ENCODE assay signal across 18 cellular contexts in the genomic region with DNA sequence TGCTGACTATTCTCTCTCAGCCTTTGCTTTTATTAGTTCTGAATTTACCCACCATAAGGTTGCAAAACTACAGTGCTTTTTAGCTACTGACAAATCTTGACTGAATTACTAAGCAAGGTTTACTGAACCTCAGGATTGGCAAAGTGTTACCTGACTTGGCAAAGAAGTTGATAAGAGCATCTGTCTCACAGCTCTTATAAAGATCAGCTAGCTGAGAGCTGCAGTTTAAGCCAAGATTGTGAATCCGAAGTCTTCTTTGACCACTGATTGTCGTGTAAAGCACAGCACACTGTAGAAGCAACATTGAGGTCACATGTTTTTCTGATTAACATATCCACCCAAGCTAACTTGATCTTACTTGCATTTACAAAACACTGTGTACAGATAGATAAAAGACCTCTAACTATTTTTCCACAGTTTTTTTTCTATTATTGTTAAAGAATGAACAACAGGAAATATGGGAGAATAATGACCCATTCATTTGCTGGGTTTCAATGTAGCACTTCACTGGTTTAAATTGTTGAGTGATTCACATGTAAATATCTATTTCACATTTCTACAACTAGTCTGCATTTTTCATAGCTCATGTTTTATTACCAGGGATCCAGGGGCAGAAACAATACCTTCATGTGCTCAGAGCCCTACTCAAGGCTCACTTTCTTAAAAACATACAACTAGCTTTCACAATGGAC.
"Had no signal": no experiment of that assay in that cellular context is flagged by ENCODE, and none has a peak within 500 bp of the region (broad histone marks: within the 10 kb centered on the region; RNA-seq: fewer than 3 reads in every experiment).

No MANE protein-coding gene starts in this region.

- H3K4me3 Mint-ChIP-seq: activated CD8-positive, alpha-beta T cell treated with anti-CD3 and anti-CD28 coated beads for 36 hours; stimulated activated memory B cell treated with anti-CD40 and anti-IgM and Interleukin-4, amounts not matched to agents 10 μg/mL and 1 μg/mL and 100 μg/mL, for 72 hours had no signal

- H3K27me3 ChIP-seq: dorsolateral prefrontal cortex, esophagus squamous epithelium, gastrocnemius medialis, spleen, upper lobe of right lung had no signal

- H3K4me1 ChIP-seq: upper lobe of right lung had no signal

- H3K9me3 Mint-ChIP-seq: activated CD8-positive, alpha-beta T cell treated with anti-CD3 and anti-CD28 coated beads for 36 hours; stimulated activated memory B cell treated with anti-CD40 and anti-IgM and Interleukin-4, amounts not matched to agents 10 μg/mL and 1 μg/mL and 100 μg/mL, for 72 hours had no signal

- H3K27ac Mint-ChIP-seq: activated CD8-positive, alpha-beta T cell treated with anti-CD3 and anti-CD28 coated beads for 36 hours; stimulated activated memory B cell treated with anti-CD40 and anti-IgM and Interleukin-4, amounts not matched to agents 10 μg/mL and 1 μg/mL and 100 μg/mL, for 72 hours had no signal

- H3K27ac ChIP-seq: esophagus squamous epithelium, gastrocnemius medialis, spleen, upper lobe of right lung, WERI-Rb-1 had no signal

- H3K27me3 Mint-ChIP-seq: activated CD8-positive, alpha-beta T cell treated with anti-CD3 and anti-CD28 coated beads for 36 hours; stimulated activated memory B cell treated with anti-CD40 and anti-IgM and Interleukin-4, amounts not matched to agents 10 μg/mL and 1 μg/mL and 100 μg/mL, for 72 hours had no signal

- H3K9me3 ChIP-seq: esophagus squamous epithelium, gastrocnemius medialis, SK-N-SH, spleen, upper lobe of right lung had no signal

- H3K4me3 ChIP-seq: dorsolateral prefrontal cortex, esophagus squamous epithelium, gastrocnemius medialis, spleen, upper lobe of right lung had no signal

- DNase-seq: activated CD4-positive, alpha-beta T cell treated with anti-CD3 and anti-CD28 coated beads for 4 hours; activated CD8-positive, alpha-beta memory T cell treated with anti-CD3 and anti-CD28 coated beads, Interleukin-2, amount 50 U/mL, for 4 hours; activated CD8-positive, alpha-beta T cell treated with anti-CD3 and anti-CD28 coated beads for 36 hours; activated naive CD4-positive, alpha-beta T cell treated with anti-CD3 and anti-CD28 coated beads, Interleukin-2, amount 50 U/mL, for 16 hours; dorsolateral prefrontal cortex; esophagus squamous epithelium; gastrocnemius medialis; kidney; posterior cingulate gyrus; right cardiac atrium; SK-N-SH; spleen; stimulated activated CD4-positive, alpha-beta T cell treated with anti-CD3 and anti-CD28 coated beads, Interleukin-1b, Interleukin-23, amount 100 ng/mL, for 48 hours; T-helper 1 cell; upper lobe of right lung; WERI-Rb-1 had no signal

- ATAC-seq: activated CD8-positive, alpha-beta T cell treated with anti-CD3 and anti-CD28 coated beads for 36 hours; gastrocnemius medialis; right cardiac atrium; stimulated activated memory B cell treated with anti-CD40 and anti-IgM and Interleukin-4, amounts not matched to agents 10 μg/mL and 1 μg/mL and 100 μg/mL, for 72 hours; upper lobe of right lung had no signal

- FAIRE-seq: endometrium, kidney had no signal

- H3K4me1 Mint-ChIP-seq: stimulated activated memory B cell treated with anti-CD40 and anti-IgM and Interleukin-4, amounts not matched to agents 10 μg/mL and 1 μg/mL and 100 μg/mL, for 72 hours had no signal
